8 cellular contexts compared by ENCODE assay signal in genomic region chr17:75289832-75290337, GRCh38. TPM values are rescaled to one million over a fixed set of nuclear protein-coding genes. Genes with fewer than 3 reads are reported as not detected.
DNase-seq lines count a peak whose midpoint lies in the region; ATAC-seq, FAIRE-seq and TF ChIP-seq lines count a peak whose summit lies in the region.

No MANE protein-coding gene starts in this region.

- peak overlapping the region; percentile 100 for H3K27ac Mint-ChIP-seq in activated CD8-positive, alpha-beta T cell treated with anti-CD3 and anti-CD28 coated beads, Interleukin-2, amount 10 ng/mL, durations not matched to agents 7 days and 5 days
- peak overlapping the region; percentile 84 to 98 (median 88) for H3K27ac Mint-ChIP-seq in nephron

- H3K27me3 Mint-ChIP-seq in activated CD8-positive, alpha-beta T cell treated with anti-CD3 and anti-CD28 coated beads, Interleukin-2, amount 10 ng/mL, durations not matched to agents 7 days and 5 days (ENCODE audit: low read depth) = no peaks in the 10 kb centered on the region
- H3K27me3 Mint-ChIP-seq in nephron (ENCODE audit: low read depth) = peaks cover 9% of the 10 kb centered on the region

- FAIRE-seq in D721Med (lab: Jason Lieb, UNC) = no peak

- ATAC-seq in GM21528 (IDR thresholded peaks at IDR 0.05; ENCODE audit: low FRiP score, unreplicated experiment) = peak; percentile 25
- ATAC-seq in activated CD8-positive, alpha-beta T cell treated with anti-CD3 and anti-CD28 coated beads, Interleukin-2, amount 10 ng/mL, durations not matched to agents 7 days and 5 days = peak; percentile 14
- ATAC-seq in esophagus mucosa = peak; percentile 16

- no peak for TF ChIP-seq CTCF in nephron (IDR thresholded peaks at IDR 0.05; ENCODE audit: unreplicated experiment in 3 of 3)
- no peak for TF ChIP-seq CTCF in D721Med (IDR thresholded peaks at IDR 0.05; ENCODE audit: insufficient read depth, missing control alignments)

- H3K4me3 Mint-ChIP-seq in activated CD8-positive, alpha-beta T cell treated with anti-CD3 and anti-CD28 coated beads, Interleukin-2, amount 10 ng/mL, durations not matched to agents 7 days and 5 days = peak overlapping the region; percentile 97
- H3K4me3 Mint-ChIP-seq in nephron = peak overlapping the region; percentile 98 to 99 (median 98)

- POLR2A ChIA-PET in activated CD8-positive, alpha-beta T cell treated with anti-CD3 and anti-CD28 coated beads, Interleukin-2, amount 10 ng/mL, durations not matched to agents 7 days and 5 days (lab: Charles Lee) = interaction anchor here (0.6 to 3.8 kb wide), 23 partner anchors 7 to 417 kb away, joined by 3 to 76 read pairs (median 5); partner anchors contain the start of genes FDXR, GGA3, GRB2 and MIF4GD

- CTCF ChIA-PET in activated CD8-positive, alpha-beta T cell treated with anti-CD3 and anti-CD28 coated beads, Interleukin-2, amount 10 ng/mL, durations not matched to agents 7 days and 5 days (lab: Charles Lee) = interaction anchor here (0.5 to 3.5 kb wide), 23 partner anchors 12 to 291 kb away, joined by 3 to 75 read pairs (median 6); partner anchors contain the start of genes GGA3, GRB2, MIF4GD and MRPS7

- H3K9me3 Mint-ChIP-seq in activated CD8-positive, alpha-beta T cell treated with anti-CD3 and anti-CD28 coated beads, Interleukin-2, amount 10 ng/mL, durations not matched to agents 7 days and 5 days (ENCODE audit: insufficient read depth) = no peaks in the 10 kb centered on the region
- no peaks in the 10 kb centered on the region for H3K9me3 Mint-ChIP-seq in nephron

- DNase-seq in COLO668 (lab: John Stamatoyannopoulos, UW; ENCODE audit: unreplicated experiment) (peak; percentile 34), NCI-H226 (peak; percentile 38), substantia nigra (lab: John Stamatoyannopoulos, UW) (peak in 19 of 49 donors; percentile 14 to 57 (median 38)), D721Med (ENCODE audit: insufficient read length, low spot score) (no peak)
- peak; percentile 83 for DNase-seq in activated CD8-positive, alpha-beta T cell treated with anti-CD3 and anti-CD28 coated beads, Interleukin-2, amount 10 ng/mL, durations not matched to agents 7 days and 5 days

- H3K4me1 Mint-ChIP-seq in activated CD8-positive, alpha-beta T cell treated with anti-CD3 and anti-CD28 coated beads, Interleukin-2, amount 10 ng/mL, durations not matched to agents 7 days and 5 days (ENCODE audit: low read depth) = peaks cover 27% of the 10 kb centered on the region
- H3K4me1 Mint-ChIP-seq in nephron = peaks cover 9% of the 10 kb centered on the region

- peaks cover 25% of the 10 kb centered on the region for H3K36me3 Mint-ChIP-seq in activated CD8-positive, alpha-beta T cell treated with anti-CD3 and anti-CD28 coated beads, Interleukin-2, amount 10 ng/mL, durations not matched to agents 7 days and 5 days (ENCODE audit: low read depth)
- no peaks in the 10 kb centered on the region for H3K36me3 Mint-ChIP-seq in nephron (ENCODE audit: low read depth)

- peak overlapping the region; percentile 87 for H3K27ac ChIP-seq in substantia nigra (ENCODE audit: low read depth, low read length, poor library complexity, severe bottlenecking)

RNA-seq across cellular contexts. Expression of gene SLC25A19, which starts 0.7 kb away (rescaled TPM):
- total RNA-seq in activated CD8-positive, alpha-beta T cell treated with anti-CD3 and anti-CD28 coated beads, Interleukin-2, amount 10 ng/mL, durations not matched to agents 7 days and 5 days = 10 to 100 TPM; 41.1 to 43.6 TPM
- 9.2 TPM for total RNA-seq in esophagus mucosa

RNA-seq across cellular contexts. Expression of gene MIF4GD, which starts 18.9 kb away (rescaled TPM):
- 10 to 100 TPM; 52.1 to 56.3 TPM for total RNA-seq in activated CD8-positive, alpha-beta T cell treated with anti-CD3 and anti-CD28 coated beads, Interleukin-2, amount 10 ng/mL, durations not matched to agents 7 days and 5 days
- total RNA-seq in esophagus mucosa = 18.4 TPM

RNA-seq across cellular contexts. Expression of gene MRPS7, which starts 28.2 kb away (rescaled TPM):
- total RNA-seq in activated CD8-positive, alpha-beta T cell treated with anti-CD3 and anti-CD28 coated beads, Interleukin-2, amount 10 ng/mL, durations not matched to agents 7 days and 5 days = 10 to 100 TPM; 62.1 to 66.1 TPM
- total RNA-seq in esophagus mucosa = 59.1 TPM

RNA-seq across cellular contexts. Expression of gene GGA3, which starts 28.5 kb away (rescaled TPM):
- 10 to 100 TPM; 65.7 to 75.4 TPM for total RNA-seq in activated CD8-positive, alpha-beta T cell treated with anti-CD3 and anti-CD28 coated beads, Interleukin-2, amount 10 ng/mL, durations not matched to agents 7 days and 5 days
- total RNA-seq in esophagus mucosa = 20.6 TPM
